In genomic region chr14:89121961-89122675, GRCh38 we compare ENCODE assay signal across 12 cellular contexts.
DNase-seq lines count a peak whose midpoint lies in the region; ATAC-seq and TF ChIP-seq lines count a peak whose summit lies in the region.
"Had no signal": no experiment of that assay in that cellular context is flagged by ENCODE, and none has a peak within 500 bp of the region (broad histone marks: within the 10 kb centered on the region; RNA-seq: fewer than 3 reads in every experiment).

No MANE protein-coding gene starts in this region.

- in situ Hi-C loops in GM13977 (cut with MboI; ENCODE audit: low pct_unique_long_range_greater_than_20kb, low sequenced_read_pairs, unreplicated experiment): no loop called here

- TF ChIP-seq CTCF in GM13977 (IDR thresholded peaks at IDR 0.05; ENCODE audit: extremely low read depth, insufficient read depth, missing control alignments): no peak

- DNase-seq in CMK (ENCODE audit: low read depth): peak; percentile 9
- DNase-seq in NCI-H1092 (lab: John Stamatoyannopoulos, UW): peak; percentile 23
- peak; percentile 83 for DNase-seq in NCI-H748 treated with DMSO at 0.1 percent for 48 hours (lab: John Stamatoyannopoulos, UW)
- peak; percentile 77 for DNase-seq in iPS-NIHi7 (ENCODE audit: extremely low spot score)
- DNase-seq in GM13977 (ENCODE audit: low spot score): no peak
- DNase-seq in activated CD4-positive, CD25-positive, alpha-beta regulatory T cell (lab: John Stamatoyannopoulos, UW): no peak
- no peak for DNase-seq in activated CD8-positive, alpha-beta memory T cell treated with anti-CD3 and anti-CD28 coated beads, Interleukin-2, amount 50 U/mL, for 4 hours
- DNase-seq: activated effector memory CD4-positive, alpha-beta T cell treated with anti-CD3 and anti-CD28 coated beads, Interleukin-2, amount 50 U/mL, for 16 hours; mesenchymal stem cell; SIG-M5 had no signal

- ATAC-seq in HG03159 (IDR thresholded peaks at IDR 0.05; ENCODE audit: unreplicated experiment): no peak
- ATAC-seq: HCT116 had no signal

Comparison
In these comparisons a context has a peak if more than half of its experiments do, and no peak if none do; other contexts are left out.
1. DNase-seq: peak in CMK (single experiment), NCI-H1092 (single experiment), NCI-H748 treated with DMSO at 0.1 percent for 48 hours (single experiment) and iPS-NIHi7 (single experiment); none in GM13977 (single experiment), activated CD4-positive, CD25-positive, alpha-beta regulatory T cell (0 of 4) and activated CD8-positive, alpha-beta memory T cell treated with anti-CD3 and anti-CD28 coated beads, Interleukin-2, amount 50 U/mL, for 4 hours (single experiment).